ENCODE assay signal across 11 cellular contexts in genomic region chr19:1175020-1175419, GRCh38. TPM values are rescaled to one million over a fixed set of nuclear protein-coding genes. Genes with fewer than 3 reads are reported as not detected.
A peak's percentile ranks its signal among the peaks of the same experiment; 100 is the strongest.
DNase-seq lines count a peak whose midpoint lies in the region; ATAC-seq, FAIRE-seq and TF ChIP-seq lines count a peak whose summit lies in the region.
"Had no signal": no experiment of that assay in that cellular context is flagged by ENCODE, and none has a peak within 500 bp of the region (broad histone marks: within the 10 kb centered on the region; RNA-seq: fewer than 3 reads in every experiment).

No MANE protein-coding gene starts in this region.

- no peak overlapping the region; the same call in 2 of the 3 replicates for H3K4me2 ChIP-seq in A549

- peak overlapping the region; percentile 76 for H3K27ac Mint-ChIP-seq in activated T-helper 17 cell treated with anti-CD3 and anti-CD28 coated beads, Interleukin-2, amount 50 U/mL, for 72 hours
- H3K27ac Mint-ChIP-seq in naive B cell = peak overlapping the region; percentile 22 to 95 (median 82)

- H3K4me3 ChIP-seq in A549 (no peak overlapping the region), dorsolateral prefrontal cortex (no peak overlapping the region)

- 74% methylated on average over 5 of the region's 6 CpGs for WGBS in A549 (ENCODE audit: missing lambda C conversion rate)

- DNase-seq in A549 (ENCODE audit: low read depth in 1 of 2, low spot score in 1 of 2) = no peak
- peak; percentile 73 for DNase-seq in GM10266 (ENCODE audit: extremely low spot score)
- no peak for DNase-seq in naive B cell
- DNase-seq in dorsolateral prefrontal cortex = no peak
- DNase-seq in superior temporal gyrus (ENCODE audit: extremely low spot score) = no peak
- DNase-seq: HCEC 1CT, Kasumi-1 had no signal

- peak overlapping the region; percentile 76 for H3K4me3 Mint-ChIP-seq in activated T-helper 17 cell treated with anti-CD3 and anti-CD28 coated beads, Interleukin-2, amount 50 U/mL, for 72 hours
- peak overlapping the region; percentile 41 to 93 (median 82) for H3K4me3 Mint-ChIP-seq in naive B cell

- no peaks in the 10 kb centered on the region for H3K27me3 ChIP-seq in dorsolateral prefrontal cortex

- no peaks in the 10 kb centered on the region for H3K9me3 ChIP-seq in A549

- no peak for TF ChIP-seq POLR2A in A549 (IDR thresholded peaks at IDR 0.05; ENCODE audit: low read length)

- TF ChIP-seq RAD21 in A549 (conservative IDR thresholded peaks at IDR 0.05 in 1 of 2, IDR thresholded peaks at IDR 0.05 in 1 of 2) = no peak

- no peaks in the 10 kb centered on the region for H3K27me3 Mint-ChIP-seq in activated T-helper 17 cell treated with anti-CD3 and anti-CD28 coated beads, Interleukin-2, amount 50 U/mL, for 72 hours
- H3K27me3 Mint-ChIP-seq in naive B cell = no peaks in the 10 kb centered on the region

- CTCF ChIA-PET in A549 (lab: Yijun Ruan, JAX) = interaction anchor here (1.5 to 5.7 kb wide), 3 partner anchors 11 to 62 kb away, joined by 4 to 38 read pairs (median 15); no protein-coding TSS in a partner anchor

- H3K9me3 Mint-ChIP-seq in activated T-helper 17 cell treated with anti-CD3 and anti-CD28 coated beads, Interleukin-2, amount 50 U/mL, for 72 hours = no peaks in the 10 kb centered on the region
- H3K9me3 Mint-ChIP-seq in naive B cell = no peaks in the 10 kb centered on the region

- H3K36me3 Mint-ChIP-seq in activated T-helper 17 cell treated with anti-CD3 and anti-CD28 coated beads, Interleukin-2, amount 50 U/mL, for 72 hours (ENCODE audit: low read depth) = peaks cover 5% of the 10 kb centered on the region
- H3K36me3 Mint-ChIP-seq in naive B cell = peaks cover 0 to 8% of the 10 kb centered on the region in 2 donors

- peaks cover 9% of the 10 kb centered on the region for H3K4me1 Mint-ChIP-seq in activated T-helper 17 cell treated with anti-CD3 and anti-CD28 coated beads, Interleukin-2, amount 50 U/mL, for 72 hours
- peaks cover 23 to 34% (median 34%) of the 10 kb centered on the region in 3 donors for H3K4me1 Mint-ChIP-seq in naive B cell

- ATAC-seq in A549 (no peak), naive B cell (ENCODE audit: low read depth in 2 of 2) (no peak), HG03342 (IDR thresholded peaks at IDR 0.05; ENCODE audit: unreplicated experiment) (no peak), GM21723 (IDR thresholded peaks at IDR 0.05; ENCODE audit: unreplicated experiment) (no peak)
- no peak for ATAC-seq in activated T-helper 17 cell treated with anti-CD3 and anti-CD28 coated beads, Interleukin-2, amount 50 U/mL, for 72 hours (replicated peaks)

- peak overlapping the region; percentile 100 for H3K27ac ChIP-seq in A549
- H3K27ac ChIP-seq in dorsolateral prefrontal cortex = no peak overlapping the region

- H3K4me1 ChIP-seq in A549 = peaks cover 68% of the 10 kb centered on the region

- TF ChIP-seq EP300 in A549 (IDR thresholded peaks at IDR 0.05) = no peak

- TF ChIP-seq CTCF in A549 (IDR thresholded peaks at IDR 0.05) (no peak), GM10266 (IDR thresholded peaks at IDR 0.05; ENCODE audit: control insufficient read depth, insufficient read depth, low read depth, missing control alignments) (no peak), dorsolateral prefrontal cortex (IDR thresholded peaks at IDR 0.05 in 54 of 56, conservative IDR thresholded peaks at IDR 0.05 in 2 of 56; ENCODE audit: low read depth in 1 of 56, partially characterized antibody in 56 of 56) (no peak)

- intact Hi-C loops in dorsolateral prefrontal cortex (cut with DNase I) = loop anchor here in 1 of 2 donors (5.0 kb wide), 1 partner anchor 62 kb away; the partner anchor contains the start of gene CBARP

- no peak for FAIRE-seq in A549 (lab: Jason Lieb, UNC)
- FAIRE-seq: TTC549 had no signal

- POLR2A ChIA-PET in A549 (lab: Yijun Ruan, JAX) = no interaction called here

TF ChIP-seq in A549, 52 proteins besides CTCF, POLR2A, EP300 and RAD21:
- no peak for TF ChIP-seq HEYL (CRISPR knock-in tag; IDR thresholded peaks at IDR 0.05)
- no peak for TF ChIP-seq ZNF302 (CRISPR knock-in tag; IDR thresholded peaks at IDR 0.05)
- TF ChIP-seq MAFK (IDR thresholded peaks at IDR 0.05; ENCODE audit: partially characterized antibody) = no peak
- TF ChIP-seq ZC3H11A (IDR thresholded peaks at IDR 0.05) = no peak
- TF ChIP-seq HOXB13 (CRISPR knock-in tag; IDR thresholded peaks at IDR 0.05; ENCODE audit: low read depth) = no peak
- no peak for TF ChIP-seq RNF2 (IDR thresholded peaks at IDR 0.05; ENCODE audit: borderline replicate concordance, low read depth)
- no peak for TF ChIP-seq SMC3 (IDR thresholded peaks at IDR 0.05)
- TF ChIP-seq MYC (IDR thresholded peaks at IDR 0.05; ENCODE audit: borderline replicate concordance, low read length) = no peak
- no peak for TF ChIP-seq EHMT2 (IDR thresholded peaks at IDR 0.05; ENCODE audit: low read depth)
- TF ChIP-seq FOSL2 (IDR thresholded peaks at IDR 0.05) = no peak
- TF ChIP-seq FOSL2 (CRISPR knock-in tag; IDR thresholded peaks at IDR 0.05) = no peak
- TF ChIP-seq PHF8 (IDR thresholded peaks at IDR 0.05; ENCODE audit: borderline replicate concordance, low read depth) = no peak

RNA-seq across cellular contexts. Expression of gene SBNO2, which starts 1.0 kb away (rescaled TPM):
- 6.8 and 8.4 TPM in 2 replicates for polyA plus RNA-seq in A549 (2011; rRNA removed)
- 28.7 and 40.8 TPM in 2 replicates for polyA plus RNA-seq in A549 (2012; cell fraction: cytosol; rRNA removed)
- 118 and 161 TPM in 2 replicates for polyA plus RNA-seq in A549 (2012; cell fraction: nucleus; rRNA removed)
- polyA plus RNA-seq in A549 (2017; fragmentation: RNase III; extraction: RNeasy Plus Mini Kit Qiagen cat#74134 plus additional on column Dnase treatment) = 27.0 to 32.0 TPM (median 27.7 TPM) in 3 replicates
- 9.6 and 15.2 TPM in 2 replicates for polyA minus RNA-seq in A549 (2011; rRNA and poly(A)+ RNA removed)
- total RNA-seq in activated T-helper 17 cell treated with anti-CD3 and anti-CD28 coated beads, Interleukin-2, amount 50 U/mL, for 72 hours = 100 to 1,000 TPM; 119 to 139 TPM
- polyA plus RNA-seq in naive B cell (ENCODE audit: low read depth in 6 of 6) = 1 to 10 TPM in 4 of 6 donors, under 1 TPM in 2; 0.78 to 2.3 (median 1.3) TPM
- total RNA-seq in dorsolateral prefrontal cortex = 10 to 100 TPM; 10.1 to 52.7 (median 22.7) TPM

RNA-seq across cellular contexts. Expression of gene STK11, which starts 30.6 kb away (rescaled TPM):
- polyA plus RNA-seq in A549 (2011; rRNA removed) (12.2 and 16.2 TPM in 2 replicates), A549 (2017; fragmentation: RNase III; extraction: RNeasy Plus Mini Kit Qiagen cat#74134 plus additional on column Dnase treatment) (33.6 to 34.2 TPM (median 34.0 TPM) in 3 replicates), naive B cell (ENCODE audit: low read depth in 6 of 6) (10 to 100 TPM; 11.5 to 28.1 (median 15.7) TPM)
- 35.2 and 42.6 TPM in 2 replicates for polyA plus RNA-seq in A549 (2012; cell fraction: cytosol; rRNA removed)
- polyA plus RNA-seq in A549 (2012; cell fraction: nucleus; rRNA removed) = 108 and 121 TPM in 2 replicates
- 18.6 and 21.3 TPM in 2 replicates for polyA minus RNA-seq in A549 (2011; rRNA and poly(A)+ RNA removed)
- total RNA-seq in activated T-helper 17 cell treated with anti-CD3 and anti-CD28 coated beads, Interleukin-2, amount 50 U/mL, for 72 hours = 10 to 100 TPM; 77.0 to 86.6 TPM
- 10 to 100 TPM; 40.6 to 90.6 (median 56.3) TPM for total RNA-seq in dorsolateral prefrontal cortex

Comparison
In these comparisons a context has a peak if more than half of its experiments do, and no peak if none do; other contexts are left out.
1. H3K27ac ChIP-seq: peak in A549 (2 of 2); none in dorsolateral prefrontal cortex (0 of 59).